Comparison of ENCODE assay signal across 27 cellular contexts in the genomic region with DNA sequence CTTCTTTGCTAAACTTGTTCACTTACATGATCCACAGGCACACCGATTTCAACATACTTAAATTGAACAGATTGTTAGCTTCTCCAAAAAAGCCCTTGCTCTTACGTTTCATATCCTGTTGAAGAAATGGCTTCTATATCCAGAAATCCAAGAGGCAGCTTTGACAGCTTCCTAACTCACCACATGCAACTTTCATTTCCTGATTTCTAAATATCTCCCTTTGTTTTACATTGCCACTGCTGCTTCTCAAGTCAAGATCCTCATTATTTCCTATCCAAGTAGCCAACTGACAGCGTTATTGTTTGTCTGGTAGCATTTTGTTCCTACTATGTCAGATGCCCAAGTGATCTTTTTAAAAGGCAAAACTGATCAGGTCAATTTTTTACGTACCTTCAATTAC.
"Had no signal": no experiment of that assay in that cellular context is flagged by ENCODE, and none has a peak within 500 bp of the region (broad histone marks: within the 10 kb centered on the region; RNA-seq: fewer than 3 reads in every experiment).

No MANE protein-coding gene starts in this region.

- H3K36me3 ChIP-seq: Peyer's patch, WERI-Rb-1 had no signal

- H3K27me3 ChIP-seq: Peyer's patch had no signal

- H3K9me3 ChIP-seq: Peyer's patch had no signal

- H3K4me3 ChIP-seq: Peyer's patch had no signal

- H3K4me1 Mint-ChIP-seq: activated CD4-positive, alpha-beta memory T cell treated with anti-CD3 and anti-CD28 coated beads, Interleukin-2, amount 10 ng/mL, durations not matched to agents 7 days and 5 days; activated CD4-positive, alpha-beta T cell treated with anti-CD3 and anti-CD28 coated beads for 36 hours; activated T-helper 17 cell treated with anti-CD3 and anti-CD28 coated beads, Interleukin-2, amount 50 U/mL, for 72 hours; brain had no signal

- H3K4me1 ChIP-seq: Peyer's patch had no signal

- H3K4me3 Mint-ChIP-seq: activated CD4-positive, alpha-beta memory T cell treated with anti-CD3 and anti-CD28 coated beads, Interleukin-2, amount 10 ng/mL, durations not matched to agents 7 days and 5 days; activated CD4-positive, alpha-beta T cell treated with anti-CD3 and anti-CD28 coated beads for 36 hours; activated naive CD4-positive, alpha-beta T cell treated with anti-CD3 and anti-CD28 coated beads for 36 hours; activated naive CD8-positive, alpha-beta T cell; activated T-helper 17 cell treated with anti-CD3 and anti-CD28 coated beads, Interleukin-2, amount 50 U/mL, for 72 hours; brain had no signal

- H3K36me3 Mint-ChIP-seq: activated naive CD8-positive, alpha-beta T cell; brain had no signal

- H3K27me3 Mint-ChIP-seq: activated CD4-positive, alpha-beta memory T cell treated with anti-CD3 and anti-CD28 coated beads, Interleukin-2, amount 10 ng/mL, durations not matched to agents 7 days and 5 days; activated CD4-positive, alpha-beta T cell treated with anti-CD3 and anti-CD28 coated beads for 36 hours; activated naive CD8-positive, alpha-beta T cell; activated T-helper 17 cell treated with anti-CD3 and anti-CD28 coated beads, Interleukin-2, amount 50 U/mL, for 72 hours; brain had no signal

- DNase-seq: activated CD4-positive, alpha-beta memory T cell treated with anti-CD3 and anti-CD28 coated beads, Interleukin-2, amount 10 ng/mL, durations not matched to agents 7 days and 5 days; activated CD4-positive, alpha-beta T cell treated with anti-CD3 and anti-CD28 coated beads for 36 hours; activated CD4-positive, alpha-beta T cell treated with anti-CD3 and anti-CD28 coated beads, Interleukin-2, amount 50 U/mL, for 1 hour; activated gamma-delta T cell; activated naive CD4-positive, alpha-beta T cell treated with anti-CD3 and anti-CD28 coated beads for 36 hours; activated T-cell treated with anti-CD3 and anti-CD28 coated beads for 4 hours; activated T-cell treated with anti-CD3 and anti-CD28 coated beads, Interleukin-2, amount 50 U/mL, for 48 hours; amygdala; IMR-90; KBM-7; NCI-H1048; NCI-H1417; NCI-H1930; NCI-H2107; NCI-H2171 treated with DMSO at 0.1 percent for 48 hours; NCI-H345; NCI-H510A; NCI-H526 treated with DMSO at 0.1 percent for 48 hours; NCI-H82; Peyer's patch; Right ventricle myocardium superior; T-helper 1 cell; WERI-Rb-1 had no signal

- H3K27ac Mint-ChIP-seq: activated CD4-positive, alpha-beta memory T cell treated with anti-CD3 and anti-CD28 coated beads, Interleukin-2, amount 10 ng/mL, durations not matched to agents 7 days and 5 days; activated CD4-positive, alpha-beta T cell treated with anti-CD3 and anti-CD28 coated beads for 36 hours; activated naive CD4-positive, alpha-beta T cell treated with anti-CD3 and anti-CD28 coated beads for 36 hours; activated naive CD8-positive, alpha-beta T cell; activated T-helper 17 cell treated with anti-CD3 and anti-CD28 coated beads, Interleukin-2, amount 50 U/mL, for 72 hours; brain had no signal

- H3K27ac ChIP-seq: Peyer's patch, RWPE1, WERI-Rb-1 had no signal
